17 cellular contexts compared by ENCODE assay signal in genomic region chr3:126912491-126913195, GRCh38.
A peak's percentile ranks its signal among the peaks of the same experiment; 100 is the strongest.
DNase-seq lines count a peak whose midpoint lies in the region; ATAC-seq, FAIRE-seq and TF ChIP-seq lines count a peak whose summit lies in the region.
"Had no signal": no experiment of that assay in that cellular context is flagged by ENCODE, and none has a peak within 500 bp of the region (broad histone marks: within the 10 kb centered on the region; RNA-seq: fewer than 3 reads in every experiment).

No MANE protein-coding gene starts in this region.

- H2AFZ ChIP-seq in HCT116 (ENCODE audit: low read depth, low read length, poor library complexity, severe bottlenecking): no peak overlapping the region
- H2AFZ ChIP-seq in keratinocyte (ENCODE audit: control insufficient read depth, low read length): no peak overlapping the region

- H3K79me2 ChIP-seq in HCT116 (ENCODE audit: insufficient read depth, low read length) (no peaks in the 10 kb centered on the region), keratinocyte (ENCODE audit: control insufficient read depth, insufficient read depth, low read length) (no peaks in the 10 kb centered on the region)

- no peak for DNase-seq in CD4-positive, CD25-positive, alpha-beta regulatory T cell
- no peak for DNase-seq in HCT116 (ENCODE audit: low read depth, low spot score)
- DNase-seq in activated CD4-positive, alpha-beta memory T cell treated with anti-CD3 and anti-CD28 coated beads for 36 hours: no peak
- DNase-seq in keratinocyte (ENCODE audit: low read depth, low spot score): no peak
- DNase-seq in BE2C: no peak
- DNase-seq in DMS53 treated with DMSO at 0.1 percent for 48 hours (lab: John Stamatoyannopoulos, UW; ENCODE audit: unreplicated experiment): no peak
- DNase-seq in cerebellar nuclear complex (lab: John Stamatoyannopoulos, UW): no peak
- DNase-seq: CD4-positive, alpha-beta T cell; left lung; NCI-H1436 treated with DMSO at 0.1 percent for 48 hours; NCI-H748 treated with DMSO at 0.1 percent for 48 hours; SIG-M5; sigmoid colon; stomach had no signal

- ATAC-seq in CD4-positive, CD25-positive, alpha-beta regulatory T cell (ENCODE audit: low read depth in 2 of 2): no peak
- ATAC-seq in HCT116 (no peak), GM19351 (IDR thresholded peaks at IDR 0.05; ENCODE audit: unreplicated experiment) (no peak)

- no peaks in the 10 kb centered on the region for H3K27me3 Mint-ChIP-seq in CD4-positive, CD25-positive, alpha-beta regulatory T cell
- H3K27me3 Mint-ChIP-seq in activated CD4-positive, alpha-beta memory T cell treated with anti-CD3 and anti-CD28 coated beads for 36 hours: no peaks in the 10 kb centered on the region
- H3K27me3 Mint-ChIP-seq: CD4-positive, alpha-beta T cell had no signal

- H3K4me1 ChIP-seq in CD4-positive, CD25-positive, alpha-beta regulatory T cell (ENCODE audit: control insufficient read depth, insufficient read depth, low read length, poor library complexity, severe bottlenecking): peaks cover 26% of the 10 kb centered on the region
- peaks cover 2 to 49% of the 10 kb centered on the region in 2 experiments; a peak in 3 of 4 replicates for H3K4me1 ChIP-seq in HCT116 (ENCODE audit: control insufficient read depth in 1 of 2, insufficient read depth in 2 of 2, low read length in 2 of 2)
- peaks cover 38% of the 10 kb centered on the region for H3K4me1 ChIP-seq in keratinocyte (ENCODE audit: control insufficient read depth, extremely low read depth, insufficient read depth, low read length)
- peaks cover 9% of the 10 kb centered on the region for H3K4me1 ChIP-seq in BE2C
- H3K4me1 ChIP-seq: sigmoid colon had no signal

- H3K9ac ChIP-seq in HCT116 (ENCODE audit: low read length): no peak overlapping the region
- H3K9ac ChIP-seq in keratinocyte (ENCODE audit: control insufficient read depth, extremely low read depth, insufficient read depth, low read length): peak overlapping the region; percentile 60

- intact Hi-C loops in HCT116 (cut with micrococcal nuclease): loop anchor here (2.0 kb wide), 1 partner anchor 130 kb away; no protein-coding TSS in a partner anchor
- intact Hi-C loops in activated CD4-positive, alpha-beta memory T cell treated with anti-CD3 and anti-CD28 coated beads for 36 hours (cut with micrococcal nuclease): loop anchor here (10.0 kb wide), 1 partner anchor 208 kb away; the partner anchor contains the start of gene CHCHD6

- RAD21 ChIA-PET in HCT116 (lab: Charles Lee; ENCODE audit: low non-redundant PET in 1 of 2, low total read pairs in 2 of 2, uncharacterized antibody in 2 of 2, unreplicated experiment in 2 of 2): no interaction called here

- POLR2A ChIA-PET in HCT116 (lab: Charles Lee): no interaction called here
- POLR2A ChIA-PET in activated CD4-positive, alpha-beta memory T cell treated with anti-CD3 and anti-CD28 coated beads for 36 hours (lab: Charles Lee): no interaction called here

- H3K9me3 Mint-ChIP-seq in CD4-positive, CD25-positive, alpha-beta regulatory T cell: peaks cover 0 to 2% (median 0%) of the 10 kb centered on the region in 7 donors
- H3K9me3 Mint-ChIP-seq in activated CD4-positive, alpha-beta memory T cell treated with anti-CD3 and anti-CD28 coated beads for 36 hours: no peaks in the 10 kb centered on the region
- H3K9me3 Mint-ChIP-seq: CD4-positive, alpha-beta T cell; nephron; WTC11 had no signal

- no peak for TF ChIP-seq POLR2A in HCT116 (IDR thresholded peaks at IDR 0.05; ENCODE audit: borderline replicate concordance, extremely low read depth, insufficient read depth, insufficient read length)

- H3K9me3 ChIP-seq in CD4-positive, CD25-positive, alpha-beta regulatory T cell (ENCODE audit: control insufficient read depth in 2 of 2, low read length in 2 of 2): no peaks in the 10 kb centered on the region
- no peaks in the 10 kb centered on the region for H3K9me3 ChIP-seq in HCT116 (ENCODE audit: control insufficient read depth in 1 of 2, insufficient read depth in 1 of 2, low read depth in 1 of 2, low read length in 2 of 2)
- H3K9me3 ChIP-seq in keratinocyte (ENCODE audit: control insufficient read depth, low read depth, low read length): no peaks in the 10 kb centered on the region
- H3K9me3 ChIP-seq in BE2C: no peaks in the 10 kb centered on the region
- H3K9me3 ChIP-seq: left lung, sigmoid colon, stomach had no signal

- BruUV-seq in HCT116 (replicated peaks; lab: Mats Ljungman, UMichigan): no TSS peak

- no peaks in the 10 kb centered on the region for H3K36me3 ChIP-seq in CD4-positive, CD25-positive, alpha-beta regulatory T cell (ENCODE audit: control insufficient read depth, insufficient read depth, low read length)
- H3K36me3 ChIP-seq in HCT116 (ENCODE audit: control insufficient read depth in 1 of 2, insufficient read depth in 2 of 2, low read length in 2 of 2) (no peaks in the 10 kb centered on the region), keratinocyte (ENCODE audit: control insufficient read depth in 2 of 2, extremely low read depth in 1 of 2, insufficient read depth in 2 of 2, low read length in 2 of 2) (peaks cover 0 to 4% of the 10 kb centered on the region in 2 experiments), BE2C (no peaks in the 10 kb centered on the region; the same call in none of the 2 replicates)
- H3K36me3 ChIP-seq: left lung had no signal

- no peaks in the 10 kb centered on the region for H4K20me1 ChIP-seq in HCT116 (ENCODE audit: insufficient read depth)
- no peaks in the 10 kb centered on the region for H4K20me1 ChIP-seq in keratinocyte (ENCODE audit: control insufficient read depth, extremely low read depth, insufficient read depth, low read length)

- H3K27me3 ChIP-seq in CD4-positive, CD25-positive, alpha-beta regulatory T cell (ENCODE audit: control insufficient read depth, insufficient read depth, low read length): no peaks in the 10 kb centered on the region
- H3K27me3 ChIP-seq in HCT116 (ENCODE audit: insufficient read depth, low read length) (no peaks in the 10 kb centered on the region), keratinocyte (ENCODE audit: control insufficient read depth, extremely low read depth, insufficient read depth, low read length) (no peaks in the 10 kb centered on the region), BE2C (no peaks in the 10 kb centered on the region)
- H3K27me3 ChIP-seq: sigmoid colon, stomach had no signal

- H3K4me1 Mint-ChIP-seq in CD4-positive, CD25-positive, alpha-beta regulatory T cell: peaks cover 12 to 46% (median 28%) of the 10 kb centered on the region in 4 donors
- H3K4me1 Mint-ChIP-seq in activated CD4-positive, alpha-beta memory T cell treated with anti-CD3 and anti-CD28 coated beads for 36 hours (ENCODE audit: low read depth): peaks cover 32% of the 10 kb centered on the region

- H3K9me1 ChIP-seq in keratinocyte (ENCODE audit: control insufficient read depth, extremely low read depth, insufficient read depth, low read length): no peaks in the 10 kb centered on the region

- no peak overlapping the region for H3K4me3 ChIP-seq in CD4-positive, CD25-positive, alpha-beta regulatory T cell (ENCODE audit: low read depth, low read length)
- H3K4me3 ChIP-seq in HCT116 (replicated peaks in 1 of 2; ENCODE audit: low read depth in 1 of 2, low read length in 2 of 2) (no peak overlapping the region), keratinocyte (ENCODE audit: control insufficient read depth in 2 of 3, extremely low read depth in 1 of 3, insufficient read depth in 2 of 3, low read depth in 1 of 3, low read length in 3 of 3) (no peak overlapping the region), BE2C (ENCODE audit: low read depth, low read length) (no peak overlapping the region)
- H3K4me3 ChIP-seq: left lung, sigmoid colon, stomach had no signal

- FAIRE-seq in keratinocyte (lab: Jason Lieb, UNC): no peak

- peak overlapping the region; percentile 70 for H3K27ac ChIP-seq in CD4-positive, CD25-positive, alpha-beta regulatory T cell (ENCODE audit: insufficient read depth, low read length, poor library complexity, severe bottlenecking)
- H3K27ac ChIP-seq in HCT116 (ENCODE audit: low read depth, low read length) (no peak overlapping the region), keratinocyte (ENCODE audit: control insufficient read depth, insufficient read depth, low read length) (peak overlapping the region; percentile 91)

- no peak overlapping the region for H3K4me3 Mint-ChIP-seq in CD4-positive, CD25-positive, alpha-beta regulatory T cell
- no peak overlapping the region for H3K4me3 Mint-ChIP-seq in activated CD4-positive, alpha-beta memory T cell treated with anti-CD3 and anti-CD28 coated beads for 36 hours
- H3K4me3 Mint-ChIP-seq: CD4-positive, alpha-beta T cell; nephron; WTC11 had no signal

- CTCF ChIA-PET in HCT116 (lab: Charles Lee): no interaction called here
- CTCF ChIA-PET in activated CD4-positive, alpha-beta memory T cell treated with anti-CD3 and anti-CD28 coated beads for 36 hours (lab: Charles Lee): no interaction called here

- H3K27ac Mint-ChIP-seq in CD4-positive, CD25-positive, alpha-beta regulatory T cell: peak overlapping the region in 2 of 3 donors; percentile 87 to 88
- H3K27ac Mint-ChIP-seq in activated CD4-positive, alpha-beta memory T cell treated with anti-CD3 and anti-CD28 coated beads for 36 hours: peak overlapping the region; percentile 88
- H3K27ac Mint-ChIP-seq: nephron had no signal

- dilution Hi-C loops in keratinocyte (cut with MboI; ENCODE audit: extremely low pct_ligation_motif_present, low sequenced_read_pairs): no loop called here

- H3K9me2 ChIP-seq in HCT116 (ENCODE audit: insufficient read depth): no peaks in the 10 kb centered on the region

- no peak for TF ChIP-seq RAD21 in HCT116 (IDR thresholded peaks at IDR 0.05; ENCODE audit: low read depth)

- TF ChIP-seq CTCF in HCT116 (IDR thresholded peaks at IDR 0.05 in 2 of 3, conservative IDR thresholded peaks at IDR 0.05 in 1 of 3; ENCODE audit: borderline replicate concordance in 1 of 3, insufficient read depth in 1 of 3, low read depth in 2 of 3, low read length in 2 of 3) (no peak), keratinocyte (optimal IDR thresholded peaks at IDR 0.05 in 1 of 3, IDR thresholded peaks at IDR 0.05 in 1 of 3, conservative IDR thresholded peaks at IDR 0.05 in 1 of 3; ENCODE audit: extremely low read depth in 1 of 3, insufficient read depth in 2 of 3, low read length in 3 of 3) (no peak), BE2C (IDR thresholded peaks at IDR 0.05; ENCODE audit: low read depth, low read length) (no peak)

- peak overlapping the region; percentile 69 for H3K4me2 ChIP-seq in HCT116 (ENCODE audit: low read length)
- H3K4me2 ChIP-seq in keratinocyte (ENCODE audit: control insufficient read depth, extremely low read depth, insufficient read depth, low read depth, low read length): no peak overlapping the region

- H3K36me3 Mint-ChIP-seq in CD4-positive, CD25-positive, alpha-beta regulatory T cell: peaks cover 16% of the 10 kb centered on the region
- H3K36me3 Mint-ChIP-seq in activated CD4-positive, alpha-beta memory T cell treated with anti-CD3 and anti-CD28 coated beads for 36 hours: peaks cover 20% of the 10 kb centered on the region
- H3K36me3 Mint-ChIP-seq: WTC11 had no signal

TF ChIP-seq in HCT116, 20 proteins besides CTCF, POLR2A, EP300 and RAD21:
- TF ChIP-seq TCF7L2 (IDR thresholded peaks at IDR 0.05; ENCODE audit: borderline replicate concordance, extremely low read depth, insufficient read depth, insufficient read length) (no peak), CEBPB (IDR thresholded peaks at IDR 0.05; ENCODE audit: low read depth) (no peak), EZH2 (IDR thresholded peaks at IDR 0.05) (no peak), JUND (IDR thresholded peaks at IDR 0.05) (no peak)
